ENCODE assay signal across 8 cellular contexts in the genomic region with DNA sequence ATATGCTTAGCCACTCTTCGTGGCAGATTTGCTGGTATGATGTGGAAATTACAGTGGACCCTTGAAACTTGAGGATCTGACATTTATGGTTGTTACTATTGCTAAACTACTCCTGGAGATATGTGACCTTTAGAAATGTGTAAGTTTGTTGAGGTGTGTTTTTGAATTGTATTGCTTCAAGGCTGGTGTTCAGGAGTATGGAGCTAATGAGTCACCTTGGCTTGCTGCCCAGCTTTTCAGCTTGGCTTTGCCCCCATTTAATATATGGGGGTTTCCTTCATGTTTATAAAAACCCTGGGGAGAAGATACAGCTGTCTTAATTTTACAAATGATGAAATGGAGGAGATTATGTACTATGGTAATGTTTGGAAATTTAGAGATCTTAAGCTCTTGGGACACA.
DNase-seq lines count a peak whose midpoint lies in the region.

No MANE protein-coding gene starts in this region.

- DNase-seq in NCI-H1105 treated with DMSO at 0.1 percent for 48 hours (lab: John Stamatoyannopoulos, UW) (peak; percentile 47), NCI-H1105 (lab: John Stamatoyannopoulos, UW) (no peak), fibroblast of gingiva (ENCODE audit: low read depth) (peak; percentile 94), NCI-H1436 treated with DMSO at 0.1 percent for 48 hours (lab: John Stamatoyannopoulos, UW) (no peak), SKM-1 treated with dmso at 0.1 percent for 144 hours (lab: John Stamatoyannopoulos, UW; ENCODE audit: unreplicated experiment) (no peak), hepatic stellate cell (ENCODE audit: low spot score) (no peak)
- peak; percentile 65 to 72 for DNase-seq in activated CD4-positive, alpha-beta T cell treated with anti-CD3 and anti-CD28 coated beads, Interleukin-2, amount 50 U/mL, for 48 hours
- DNase-seq in stimulated activated CD4-positive, alpha-beta T cell treated with anti-CD3 and anti-CD28 coated beads, Interleukin-1b, Interleukin-23, amount 100 ng/mL, for 4 hours (ENCODE audit: low read depth in 2 of 2) = peak; percentile 44 to 57

Comparison
In these comparisons a context has a peak if more than half of its experiments do, and no peak if none do; other contexts are left out.
1. DNase-seq: peak in NCI-H1105 treated with DMSO at 0.1 percent for 48 hours (single experiment), activated CD4-positive, alpha-beta T cell treated with anti-CD3 and anti-CD28 coated beads, Interleukin-2, amount 50 U/mL, for 48 hours (2 of 2), fibroblast of gingiva (single experiment) and stimulated activated CD4-positive, alpha-beta T cell treated with anti-CD3 and anti-CD28 coated beads, Interleukin-1b, Interleukin-23, amount 100 ng/mL, for 4 hours (2 of 2); none in NCI-H1105 (single experiment), NCI-H1436 treated with DMSO at 0.1 percent for 48 hours (single experiment), SKM-1 treated with dmso at 0.1 percent for 144 hours (single experiment) and hepatic stellate cell (single experiment).